8 cellular contexts compared by ENCODE assay signal in the genomic region with DNA sequence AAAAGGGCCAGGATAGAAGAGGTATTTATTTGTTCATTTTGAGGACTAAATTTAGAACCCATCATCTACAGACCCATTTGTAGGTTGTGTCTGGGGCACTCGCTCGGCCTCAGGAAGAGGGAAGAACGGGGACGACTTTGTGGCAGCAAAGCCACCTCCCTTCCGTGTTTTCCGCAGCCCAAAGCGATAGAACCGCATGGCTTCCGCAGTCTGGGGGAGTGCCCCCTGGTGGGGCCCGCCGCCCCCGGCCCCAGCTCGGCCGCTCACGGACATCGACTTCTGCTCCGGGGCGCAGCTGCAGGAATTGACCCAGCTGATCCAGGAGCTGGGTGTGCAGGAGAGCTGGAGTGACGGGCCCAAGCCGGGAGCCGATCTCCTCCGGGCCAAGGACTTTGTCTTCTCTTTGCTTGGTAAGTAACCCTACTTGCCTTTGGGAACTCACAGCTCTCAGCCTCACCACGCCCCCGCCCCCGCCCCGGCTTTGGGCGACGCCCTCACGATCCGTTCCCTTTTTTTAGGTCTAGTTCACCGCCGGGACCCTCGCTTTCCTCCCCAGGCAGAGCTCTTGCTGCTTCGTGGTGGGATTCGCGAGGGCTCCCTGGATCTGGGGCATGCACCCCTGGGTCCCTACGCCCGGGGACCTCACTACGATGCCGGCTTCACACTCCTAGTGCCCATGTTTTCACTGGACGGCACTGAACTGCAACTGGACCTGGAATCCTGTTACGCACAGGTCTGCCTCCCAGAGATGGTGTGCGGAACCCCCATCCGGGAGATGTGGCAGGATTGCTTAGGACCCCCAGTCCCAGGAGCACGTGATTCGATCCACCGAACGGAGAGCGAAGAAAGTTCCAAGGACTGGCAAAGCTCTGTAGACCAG. TPM values are rescaled to one million over a fixed set of nuclear protein-coding genes. Genes with fewer than 3 reads are reported as not detected.
DNase-seq lines count a peak whose midpoint lies in the region; ATAC-seq and TF ChIP-seq lines count a peak whose summit lies in the region.

No MANE protein-coding gene starts in this region.

- peak overlapping the region; percentile 74 for H4K8ac ChIP-seq in trophoblast cell (ENCODE audit: low read depth, low read length)

- peak overlapping the region; percentile 62 for H4K91ac ChIP-seq in trophoblast cell (ENCODE audit: low read depth, low read length)

- no peaks in the 10 kb centered on the region for H3K36me3 ChIP-seq in trophoblast cell (ENCODE audit: control insufficient read depth in 1 of 2, insufficient read depth in 2 of 2, low read length in 2 of 2)

- peak overlapping the region; percentile 90 to 97 for H3K4me3 Mint-ChIP-seq in activated T-cell treated with anti-CD3 and anti-CD28 coated beads, Interleukin-2, amount 50 U/mL, for 72 hours

- peak overlapping the region; percentile 94 for H3K4me2 ChIP-seq in trophoblast cell (ENCODE audit: low read length)

- H2AFZ ChIP-seq in trophoblast cell (ENCODE audit: insufficient read depth, low read length, poor library complexity) = peak overlapping the region; percentile 53

- no peak overlapping the region for H2BK12ac ChIP-seq in trophoblast cell (ENCODE audit: low read length)

- peaks cover 20% of the 10 kb centered on the region for H3K27me3 Mint-ChIP-seq in activated T-cell treated with anti-CD3 and anti-CD28 coated beads, Interleukin-2, amount 50 U/mL, for 72 hours (ENCODE audit: low read depth)

- H3K4me3 ChIP-seq in foreskin fibroblast (ENCODE audit: low read depth in 1 of 2, low read length in 2 of 2) (peak overlapping the region; percentile 21 to 46), trophoblast cell (ENCODE audit: low read depth, low read length) (peak overlapping the region; percentile 53)

- peaks cover 18% of the 10 kb centered on the region for H3K79me1 ChIP-seq in trophoblast cell (ENCODE audit: low read length)

- no peak overlapping the region for H3K23ac ChIP-seq in trophoblast cell (ENCODE audit: low read length)

- H3K9ac ChIP-seq in trophoblast cell (ENCODE audit: low read length) = peak overlapping the region; percentile 31

- peaks cover 4% of the 10 kb centered on the region for H3K79me2 ChIP-seq in trophoblast cell (ENCODE audit: control insufficient read depth, insufficient read depth, low read length, poor library complexity)

- peak overlapping the region; percentile 62 for H4K12ac ChIP-seq in trophoblast cell (ENCODE audit: low read depth, low read length)

- ATAC-seq in HG02642 (IDR thresholded peaks at IDR 0.05; ENCODE audit: poor library complexity, unreplicated experiment) (peak; percentile 21), HG02870 (IDR thresholded peaks at IDR 0.05; ENCODE audit: unreplicated experiment) (no peak)
- ATAC-seq in activated T-cell treated with anti-CD3 and anti-CD28 coated beads, Interleukin-2, amount 50 U/mL, for 72 hours (replicated peaks in 1 of 2) = peak; percentile 41 to 50

- WGBS in trophoblast cell (ENCODE audit: extremely low coverage, insufficient coverage, insufficient read length) = no CpG with 5 or more reads among the region's 49 CpGs

- peak overlapping the region; percentile 55 for H3K18ac ChIP-seq in trophoblast cell (ENCODE audit: low read length)

- H3K9me3 Mint-ChIP-seq in activated T-cell treated with anti-CD3 and anti-CD28 coated beads, Interleukin-2, amount 50 U/mL, for 72 hours = no peaks in the 10 kb centered on the region

- peaks cover 25 to 33% of the 10 kb centered on the region in 2 experiments for H3K4me1 ChIP-seq in trophoblast cell (ENCODE audit: control insufficient read depth in 1 of 2, insufficient read depth in 2 of 2, low read length in 2 of 2)

- H2BK5ac ChIP-seq in trophoblast cell (ENCODE audit: low read depth, low read length, poor library complexity) = peak overlapping the region; percentile 20

- H3K27ac Mint-ChIP-seq in activated T-cell treated with anti-CD3 and anti-CD28 coated beads, Interleukin-2, amount 50 U/mL, for 72 hours = peak overlapping the region; percentile 82

- peaks cover 18% of the 10 kb centered on the region for H3K27me3 ChIP-seq in trophoblast cell (ENCODE audit: insufficient read depth, low read length)

- peak overlapping the region; percentile 52 for H3K14ac ChIP-seq in trophoblast cell (ENCODE audit: low read length)

- H3K27ac ChIP-seq in trophoblast cell (ENCODE audit: low read depth, low read length) = peak overlapping the region; percentile 45

- peaks cover 39% of the 10 kb centered on the region for H3K4me1 Mint-ChIP-seq in activated T-cell treated with anti-CD3 and anti-CD28 coated beads, Interleukin-2, amount 50 U/mL, for 72 hours (ENCODE audit: low read depth)

- peaks cover 2 to 6% of the 10 kb centered on the region in 2 donors for H3K36me3 Mint-ChIP-seq in activated T-cell treated with anti-CD3 and anti-CD28 coated beads, Interleukin-2, amount 50 U/mL, for 72 hours (ENCODE audit: insufficient read depth in 2 of 2)

- TF ChIP-seq CTCF in GM12873 (IDR thresholded peaks at IDR 0.05; ENCODE audit: insufficient read depth, low read depth, low read length, missing control alignments) = peak; percentile 52
- no peak for TF ChIP-seq CTCF in foreskin fibroblast (IDR thresholded peaks at IDR 0.05; ENCODE audit: low read depth, low read length)

- DNase-seq in NOMO-1 treated with dmso at 0.1 percent for 144 hours (lab: John Stamatoyannopoulos, UW; ENCODE audit: unreplicated experiment) (peak; percentile 65), foreskin fibroblast (peak in 1 of 2 donors; percentile 42), trophoblast cell (peak; percentile 35 to 59), NCI-H226 (no peak)
- peak; percentile 71 to 76 for DNase-seq in activated T-cell treated with anti-CD3 and anti-CD28 coated beads, Interleukin-2, amount 50 U/mL, for 72 hours

- H3K9me3 ChIP-seq in trophoblast cell (ENCODE audit: insufficient read depth, low read depth, low read length) = peaks cover 5% of the 10 kb centered on the region

- peak overlapping the region; percentile 57 for H2BK120ac ChIP-seq in trophoblast cell (ENCODE audit: insufficient read depth, low read length, poor library complexity)

- peak overlapping the region; percentile 27 for H3K4ac ChIP-seq in trophoblast cell (ENCODE audit: low read depth, low read length)

- peak overlapping the region; percentile 73 for H2AK5ac ChIP-seq in trophoblast cell (ENCODE audit: low read length)

RNA-seq across cellular contexts. Expression of a gene that starts 0.7 kb away (rescaled TPM):
- 10 to 100 TPM; 11.3 to 11.7 TPM for total RNA-seq in activated T-cell treated with anti-CD3 and anti-CD28 coated beads, Interleukin-2, amount 50 U/mL, for 72 hours
- polyA plus RNA-seq in trophoblast cell (2013) = 7.9 and 8.7 TPM in 2 replicates

RNA-seq across cellular contexts. Expression of a gene that starts 3.4 kb away (rescaled TPM):
- 1 to 10 TPM; 4.9 to 5.3 TPM for total RNA-seq in activated T-cell treated with anti-CD3 and anti-CD28 coated beads, Interleukin-2, amount 50 U/mL, for 72 hours
- polyA plus RNA-seq in trophoblast cell (2013) = 6.4 and 6.9 TPM in 2 replicates

RNA-seq across cellular contexts. Expression of a gene that starts 7.3 kb away (rescaled TPM):
- not detected for total RNA-seq in activated T-cell treated with anti-CD3 and anti-CD28 coated beads, Interleukin-2, amount 50 U/mL, for 72 hours
- polyA plus RNA-seq in trophoblast cell (2013) = not detected in 2 replicates

RNA-seq across cellular contexts. Expression of a gene that starts 8.9 kb away (rescaled TPM):
- total RNA-seq in activated T-cell treated with anti-CD3 and anti-CD28 coated beads, Interleukin-2, amount 50 U/mL, for 72 hours = 10 to 100 TPM; 25.5 to 26.8 TPM
- 12.8 and 13.9 TPM in 2 replicates for polyA plus RNA-seq in trophoblast cell (2013)

RNA-seq across cellular contexts. Expression of a gene that starts 10.5 kb away (rescaled TPM):
- total RNA-seq in activated T-cell treated with anti-CD3 and anti-CD28 coated beads, Interleukin-2, amount 50 U/mL, for 72 hours = not detected
- 0.03 TPM in 1 of 2 replicates, not detected in the other for polyA plus RNA-seq in trophoblast cell (2013)
